ENCODE assay signal across 21 cellular contexts in the genomic region with DNA sequence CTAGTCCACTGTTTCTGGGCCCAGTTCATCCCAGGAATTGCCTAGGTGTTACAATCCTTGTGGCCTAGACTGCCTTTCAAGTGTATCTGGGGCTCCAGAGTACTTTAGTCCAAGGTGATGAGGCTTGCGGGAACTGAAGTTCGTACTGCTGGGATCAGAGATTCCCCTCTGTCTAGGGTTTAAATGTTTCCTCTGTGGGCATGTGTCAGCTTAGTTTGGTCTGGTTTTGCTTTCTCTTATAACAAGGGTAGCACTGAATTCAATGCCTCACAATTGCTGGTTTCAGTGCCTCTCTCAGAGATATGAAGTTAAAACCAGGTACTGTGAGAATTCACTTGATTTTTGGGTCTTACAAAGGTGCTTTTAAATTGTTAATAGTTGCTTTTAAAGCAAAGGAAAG. TPM values are rescaled to one million over a fixed set of nuclear protein-coding genes. Genes with fewer than 3 reads are reported as not detected.
DNase-seq lines count a peak whose midpoint lies in the region; ATAC-seq lines count a peak whose summit lies in the region.
"Had no signal": no experiment of that assay in that cellular context is flagged by ENCODE, and none has a peak within 500 bp of the region (broad histone marks: within the 10 kb centered on the region; RNA-seq: fewer than 3 reads in every experiment).

No MANE protein-coding gene starts in this region.

- no peak overlapping the region for H2AFZ ChIP-seq in GM23248

- peak overlapping the region; percentile 40 to 88 (median 78) for H3K27ac Mint-ChIP-seq in CD4-positive, alpha-beta memory T cell
- H3K27ac Mint-ChIP-seq in activated naive CD8-positive, alpha-beta T cell treated with anti-CD3 and anti-CD28 coated beads for 36 hours: peak overlapping the region; percentile 89
- H3K27ac Mint-ChIP-seq: nephron progenitor cell had no signal

- no peaks in the 10 kb centered on the region for H3K79me2 ChIP-seq in GM23248 (ENCODE audit: insufficient read depth)

- H3K27me3 Mint-ChIP-seq in CD4-positive, alpha-beta memory T cell: no peaks in the 10 kb centered on the region
- H3K27me3 Mint-ChIP-seq in activated naive CD8-positive, alpha-beta T cell treated with anti-CD3 and anti-CD28 coated beads for 36 hours: no peaks in the 10 kb centered on the region
- H3K27me3 Mint-ChIP-seq: IgD-negative memory B cell had no signal

- H3K36me3 ChIP-seq in CD4-positive, alpha-beta memory T cell (ENCODE audit: insufficient read depth, low read length): no peaks in the 10 kb centered on the region
- no peaks in the 10 kb centered on the region for H3K36me3 ChIP-seq in GM23248 (ENCODE audit: low read depth)
- H3K36me3 ChIP-seq: SJCRH30, tibial artery had no signal

- in situ Hi-C loops in GM23248 (cut with MboI): no loop called here

- DNase-seq in CD4-positive, alpha-beta memory T cell: no peak
- DNase-seq in activated naive CD8-positive, alpha-beta T cell treated with anti-CD3 and anti-CD28 coated beads for 36 hours: no peak
- DNase-seq in GM23248 (no peak), NCI-H82 (lab: John Stamatoyannopoulos, UW) (no peak)
- DNase-seq: activated CD4-positive, alpha-beta T cell treated with anti-CD3 and anti-CD28 coated beads for 48 hours; AML-193; foreskin keratinocyte; mesenchymal stem cell; MV-4-11; NCI-H2029; NCI-H510A; nephron progenitor cell; psoas muscle; SJCRH30; T1000; tibial artery had no signal

- H3F3A ChIP-seq in GM23248 (ENCODE audit: insufficient read depth): no peaks in the 10 kb centered on the region

- no peaks in the 10 kb centered on the region for H3K27me3 ChIP-seq in CD4-positive, alpha-beta memory T cell (ENCODE audit: insufficient read depth, low read length)
- H3K27me3 ChIP-seq in GM23248 (replicated peaks; ENCODE audit: insufficient read depth): no peaks in the 10 kb centered on the region
- H3K27me3 ChIP-seq: SJCRH30, tibial artery had no signal

- no peak overlapping the region for H3K9ac ChIP-seq in GM23248

- H3K9me3 ChIP-seq in CD4-positive, alpha-beta memory T cell (ENCODE audit: control insufficient read depth in 1 of 2, low read length in 2 of 2): no peaks in the 10 kb centered on the region
- no peaks in the 10 kb centered on the region for H3K9me3 ChIP-seq in GM23248 (ENCODE audit: low read depth)
- H3K9me3 ChIP-seq: psoas muscle, SJCRH30, tibial artery had no signal

- H3K4me3 ChIP-seq in CD4-positive, alpha-beta memory T cell (ENCODE audit: low read length in 2 of 2): peak overlapping the region in 1 of 2 donors; percentile 15
- no peak overlapping the region for H3K4me3 ChIP-seq in GM23248
- H3K4me3 ChIP-seq: psoas muscle, SJCRH30, tibial artery had no signal

- CTCF ChIA-PET in CD4-positive, alpha-beta memory T cell (lab: Charles Lee; ENCODE audit: partially characterized antibody): interaction anchor here (1.2 to 1.8 kb wide), 3 partner anchors 30 to 164 kb away, joined by 3 to 5 read pairs (median 3); no protein-coding TSS in a partner anchor

- peak overlapping the region in 6 of 8 donors; percentile 39 to 69 (median 54) for H3K4me3 Mint-ChIP-seq in CD4-positive, alpha-beta memory T cell
- H3K4me3 Mint-ChIP-seq in activated naive CD8-positive, alpha-beta T cell treated with anti-CD3 and anti-CD28 coated beads for 36 hours: peak overlapping the region; percentile 69
- H3K4me3 Mint-ChIP-seq: nephron progenitor cell had no signal

- H3K9me3 Mint-ChIP-seq in CD4-positive, alpha-beta memory T cell: peaks cover 0 to 27% (median 14%) of the 10 kb centered on the region in 8 donors
- H3K9me3 Mint-ChIP-seq in activated naive CD8-positive, alpha-beta T cell treated with anti-CD3 and anti-CD28 coated beads for 36 hours: peaks cover 23% of the 10 kb centered on the region

- peaks cover 22 to 38% (median 26%) of the 10 kb centered on the region in 4 donors for H3K4me1 Mint-ChIP-seq in CD4-positive, alpha-beta memory T cell
- H3K4me1 Mint-ChIP-seq in activated naive CD8-positive, alpha-beta T cell treated with anti-CD3 and anti-CD28 coated beads for 36 hours: peaks cover 44% of the 10 kb centered on the region
- H3K4me1 Mint-ChIP-seq: nephron progenitor cell had no signal

- H3K4me2 ChIP-seq in GM23248 (ENCODE audit: unreplicated experiment): no peak overlapping the region

- no peak overlapping the region for H3K27ac ChIP-seq in CD4-positive, alpha-beta memory T cell (ENCODE audit: low read depth, low read length)
- no peak overlapping the region for H3K27ac ChIP-seq in GM23248
- H3K27ac ChIP-seq: foreskin keratinocyte, psoas muscle, SJCRH30, tibial artery had no signal

- H3K9me2 ChIP-seq in GM23248 (ENCODE audit: insufficient read depth): no peaks in the 10 kb centered on the region

- H3K4me1 ChIP-seq in CD4-positive, alpha-beta memory T cell (ENCODE audit: insufficient read depth, low read length): peaks cover 45% of the 10 kb centered on the region
- no peaks in the 10 kb centered on the region for H3K4me1 ChIP-seq in GM23248 (ENCODE audit: insufficient read depth)
- H3K4me1 ChIP-seq: foreskin keratinocyte, psoas muscle, SJCRH30, tibial artery had no signal

- peak; percentile 70 for ATAC-seq in GM18498 (IDR thresholded peaks at IDR 0.05; ENCODE audit: unreplicated experiment)
- peak; percentile 46 for ATAC-seq in HG03045 (IDR thresholded peaks at IDR 0.05; ENCODE audit: unreplicated experiment)
- no peak for ATAC-seq in GM18873 (IDR thresholded peaks at IDR 0.05; ENCODE audit: low FRiP score, unreplicated experiment)
- no peak for ATAC-seq in HG02642 (IDR thresholded peaks at IDR 0.05; ENCODE audit: poor library complexity, unreplicated experiment)
- ATAC-seq: foreskin keratinocyte, psoas muscle had no signal

- H4K20me1 ChIP-seq in GM23248 (ENCODE audit: insufficient read depth): no peaks in the 10 kb centered on the region

- WGBS in GM23248 (ENCODE audit: low coverage in 1 of 2, low lambda C conversion rate in 2 of 2, missing lambda C conversion rate in 2 of 2), 2 experiments: 91 to 100% methylated on average over 2 of the region's 2 CpGs

- H3K36me3 Mint-ChIP-seq in CD4-positive, alpha-beta memory T cell: peaks cover 3 to 9% of the 10 kb centered on the region in 2 donors
- H3K36me3 Mint-ChIP-seq in activated naive CD8-positive, alpha-beta T cell treated with anti-CD3 and anti-CD28 coated beads for 36 hours: peaks cover 14% of the 10 kb centered on the region

- POLR2A ChIA-PET in CD4-positive, alpha-beta memory T cell (lab: Charles Lee; ENCODE audit: partially characterized antibody): interaction anchor here (1.4 to 8.1 kb wide), 6 partner anchors 9 to 30 kb away, joined by 3 to 79 read pairs (median 6); partner anchors contain the start of gene RGCC

- intact Hi-C loops in CD4-positive, alpha-beta memory T cell (cut with micrococcal nuclease): no loop called here

RNA-seq across cellular contexts. Expression of gene RGCC, which starts 30.8 kb away (rescaled TPM):
- 100 to 1,000 TPM; 146 to 154 TPM for total RNA-seq in CD4-positive, alpha-beta memory T cell
- polyA plus RNA-seq in CD4-positive, alpha-beta memory T cell: 100 to 1,000 TPM; 137 to 156 TPM
- total RNA-seq in activated naive CD8-positive, alpha-beta T cell treated with anti-CD3 and anti-CD28 coated beads for 36 hours: 100 to 1,000 TPM; 111 to 117 TPM
- 22.6 and 40.6 TPM in 2 replicates for total RNA-seq in GM23248 (2014; rRNA removed; shearing (Covaris generic))
- 33.3 and 36.0 TPM in 2 replicates for polyA plus RNA-seq in GM23248 (2016; fragmentation: Nextera tagmentation; extraction: Ambion mirVana)
- total RNA-seq: SJCRH30 had no signal

Comparison
In these comparisons a context has a peak if more than half of its experiments do, and no peak if none do; other contexts are left out.
1. ATAC-seq: peak in GM18498 (single experiment) and HG03045 (single experiment); none in GM18873 (single experiment) and HG02642 (single experiment).